9 cellular contexts compared by ENCODE assay signal in genomic region chr15:92907229-92907628, GRCh38. TPM values are rescaled to one million over a fixed set of nuclear protein-coding genes. Genes with fewer than 3 reads are reported as not detected.
DNase-seq lines count a peak whose midpoint lies in the region; ATAC-seq and TF ChIP-seq lines count a peak whose summit lies in the region.
"Had no signal": no experiment of that assay in that cellular context is flagged by ENCODE, and none has a peak within 500 bp of the region (broad histone marks: within the 10 kb centered on the region; RNA-seq: fewer than 3 reads in every experiment).

No MANE protein-coding gene starts in this region.

- ATAC-seq in Right ventricle myocardium superior (ENCODE audit: poor library complexity) (no peak), GM18907 (IDR thresholded peaks at IDR 0.05; ENCODE audit: unreplicated experiment) (no peak), HG03342 (IDR thresholded peaks at IDR 0.05; ENCODE audit: unreplicated experiment) (no peak)

- no peaks in the 10 kb centered on the region for H3K9me3 Mint-ChIP-seq in MCF 10A (ENCODE audit: unreplicated experiment)

- DNase-seq in left ventricle myocardium inferior: no peak
- no peak for DNase-seq in Right ventricle myocardium superior
- DNase-seq in MCF 10A (ENCODE audit: unreplicated experiment): peak; percentile 24
- no peak for DNase-seq in NCI-H1105 treated with DMSO at 0.1 percent for 48 hours (lab: John Stamatoyannopoulos, UW)
- DNase-seq in NCI-H187 treated with DMSO at 0.1 percent for 48 hours (lab: John Stamatoyannopoulos, UW): no peak
- DNase-seq: activated CD4-positive, CD25-positive, alpha-beta regulatory T cell treated with anti-CD3 and anti-CD28 coated beads, Interleukin-2, amount 50 U/mL, for 72 hours had no signal

- H3K9me3 ChIP-seq in left ventricle myocardium inferior (replicated peaks) (no peaks in the 10 kb centered on the region), mucosa of rectum (ENCODE audit: control insufficient read depth in 2 of 2, low read length in 2 of 2) (no peaks in the 10 kb centered on the region)

- H3K27ac ChIP-seq in left ventricle myocardium inferior (replicated peaks) (peak overlapping the region; percentile 95), mucosa of rectum (ENCODE audit: low read depth in 2 of 2, low read length in 2 of 2) (peak overlapping the region; percentile 93 to 99)

- H3K4me1 ChIP-seq in left ventricle myocardium inferior (peaks cover 92% of the 10 kb centered on the region), mucosa of rectum (ENCODE audit: control insufficient read depth in 2 of 2, insufficient read depth in 2 of 2, low read length in 2 of 2) (peaks cover 68 to 76% of the 10 kb centered on the region in 2 donors)

- H3K4me3 ChIP-seq in left ventricle myocardium inferior (peak overlapping the region; percentile 74), mucosa of rectum (ENCODE audit: low read length in 2 of 2) (peak overlapping the region in 1 of 2 donors; percentile 72)

- peaks cover 48% of the 10 kb centered on the region for H3K4me1 Mint-ChIP-seq in MCF 10A (ENCODE audit: insufficient read depth, unreplicated experiment)

- intact Hi-C loops in left ventricle myocardium inferior (cut with micrococcal nuclease): no loop called here
- intact Hi-C loops in Right ventricle myocardium superior (cut with DNase I): no loop called here
- intact Hi-C loops in MCF 10A (cut with micrococcal nuclease): no loop called here

- no TSS peak for BruUV-seq in MCF 10A (replicated peaks; lab: Mats Ljungman, UMichigan)

- H3K36me3 ChIP-seq in left ventricle myocardium inferior (no peaks in the 10 kb centered on the region), mucosa of rectum (ENCODE audit: control insufficient read depth in 2 of 2, insufficient read depth in 2 of 2, low read length in 2 of 2) (peaks cover 0 to 9% of the 10 kb centered on the region in 2 donors)

- peaks cover 91% of the 10 kb centered on the region for H3K36me3 Mint-ChIP-seq in MCF 10A (ENCODE audit: insufficient read depth, unreplicated experiment)

- peak overlapping the region; percentile 99 for H3K27ac Mint-ChIP-seq in MCF 10A (ENCODE audit: low read depth, unreplicated experiment)

- TF ChIP-seq CTCF in left ventricle myocardium inferior (IDR thresholded peaks at IDR 0.05; ENCODE audit: borderline replicate concordance) (no peak), MCF 10A (IDR thresholded peaks at IDR 0.05; ENCODE audit: unreplicated experiment) (no peak)

- H3K27me3 ChIP-seq in left ventricle myocardium inferior (ENCODE audit: low read depth) (no peaks in the 10 kb centered on the region), mucosa of rectum (ENCODE audit: control insufficient read depth in 2 of 2, insufficient read depth in 2 of 2, low read length in 2 of 2) (no peaks in the 10 kb centered on the region)

- POLR2A ChIA-PET in MCF 10A (lab: Yijun Ruan, JAX): interaction anchor here (0.6 to 11.6 kb wide), 13 partner anchors 10 to 110 kb away, joined by 3 to 850 read pairs (median 16); no protein-coding TSS in a partner anchor

- H3K9ac ChIP-seq in mucosa of rectum (ENCODE audit: low read depth in 1 of 2, low read length in 2 of 2): peak overlapping the region; percentile 7 to 80

- peak overlapping the region; percentile 91 for H3K4me3 Mint-ChIP-seq in MCF 10A (ENCODE audit: unreplicated experiment)

- no peaks in the 10 kb centered on the region for H3K27me3 Mint-ChIP-seq in MCF 10A (ENCODE audit: insufficient read depth, unreplicated experiment)

- CTCF ChIA-PET in MCF 10A (lab: Yijun Ruan, JAX): interaction anchor here (0.6 to 3.9 kb wide), 8 partner anchors 9 to 817 kb away, joined by 3 to 24 read pairs (median 5); no protein-coding TSS in a partner anchor

RNA-seq across cellular contexts. Expression of gene CHD2, which starts 7.1 kb away (rescaled TPM):
- 41.3 TPM for total RNA-seq in left ventricle myocardium inferior
- total RNA-seq in Right ventricle myocardium superior: 43.5 TPM
- total RNA-seq in MCF 10A (2022): 129 and 148 TPM in 2 replicates
